ENCODE assay signal across 16 cellular contexts in the genomic region with DNA sequence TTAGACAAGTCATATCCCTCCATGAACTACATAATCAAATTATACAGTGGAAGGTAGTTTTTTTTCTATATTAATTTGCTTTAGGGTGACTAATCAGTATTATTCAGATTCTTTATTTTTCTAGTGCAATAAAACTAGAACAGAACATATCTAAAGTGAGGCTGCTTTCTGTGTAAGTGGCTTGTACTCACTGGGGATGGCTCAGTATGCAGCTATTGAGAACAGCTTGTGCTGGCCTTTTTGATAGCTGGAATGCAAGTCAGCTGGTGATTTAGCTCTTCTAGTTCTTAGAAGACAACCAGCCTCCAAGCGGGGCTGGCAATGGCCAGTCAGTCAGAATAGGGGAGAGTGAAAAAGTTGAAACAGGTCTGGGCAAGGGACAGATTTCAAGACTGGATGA.
A peak's percentile ranks its signal among the peaks of the same experiment; 100 is the strongest.
DNase-seq lines count a peak whose midpoint lies in the region; ATAC-seq and TF ChIP-seq lines count a peak whose summit lies in the region.
"Had no signal": no experiment of that assay in that cellular context is flagged by ENCODE, and none has a peak within 500 bp of the region (broad histone marks: within the 10 kb centered on the region; RNA-seq: fewer than 3 reads in every experiment).

No MANE protein-coding gene starts in this region.

- no peak overlapping the region for H3K9ac ChIP-seq in skeletal muscle satellite cell (ENCODE audit: low read depth, low read length)
- H3K9ac ChIP-seq: GM23248 had no signal

- TF ChIP-seq CTCF in right atrium auricular region (IDR thresholded peaks at IDR 0.05) (no peak), choroid plexus epithelial cell (conservative IDR thresholded peaks at IDR 0.05; ENCODE audit: low read depth, low read length) (no peak), left ventricle myocardium inferior (IDR thresholded peaks at IDR 0.05; ENCODE audit: borderline replicate concordance) (no peak), progenitor cell of endocrine pancreas (IDR thresholded peaks at IDR 0.05; ENCODE audit: unreplicated experiment) (no peak)

- intact Hi-C loops in Right ventricle myocardium superior (cut with DNase I) (no loop called here), left ventricle myocardium inferior (cut with micrococcal nuclease) (no loop called here)

- H3K36me3 Mint-ChIP-seq in progenitor cell of endocrine pancreas (ENCODE audit: insufficient read depth): no peaks in the 10 kb centered on the region

- H3K36me3 ChIP-seq in right atrium auricular region (no peaks in the 10 kb centered on the region), left ventricle myocardium inferior (no peaks in the 10 kb centered on the region), skeletal muscle satellite cell (ENCODE audit: insufficient read depth, low read length) (no peaks in the 10 kb centered on the region)

- no peak for DNase-seq in Right ventricle myocardium superior
- no peak for DNase-seq in right atrium auricular region (ENCODE audit: low spot score)
- peak; percentile 41 for DNase-seq in choroid plexus epithelial cell (ENCODE audit: low read depth)
- DNase-seq in left ventricle myocardium inferior: no peak
- no peak for DNase-seq in SKM-1 treated with dmso at 0.1 percent for 144 hours (lab: John Stamatoyannopoulos, UW; ENCODE audit: unreplicated experiment)
- DNase-seq in progenitor cell of endocrine pancreas (ENCODE audit: low spot score, unreplicated experiment): no peak
- DNase-seq: ACHN; C1 segment of cervical spinal cord; Calu3; CD4-positive, alpha-beta T cell; DMS 273 treated with DMSO at 0.1 percent for 48 hours; GM23248 had no signal

- H3K4me1 ChIP-seq in right atrium auricular region: no peaks in the 10 kb centered on the region
- no peaks in the 10 kb centered on the region for H3K4me1 ChIP-seq in left ventricle myocardium inferior
- peaks cover 6% of the 10 kb centered on the region for H3K4me1 ChIP-seq in skeletal muscle satellite cell (ENCODE audit: control insufficient read depth, insufficient read depth, low read length)

- no peaks in the 10 kb centered on the region for H3K27me3 ChIP-seq in right atrium auricular region
- H3K27me3 ChIP-seq in left ventricle myocardium inferior (ENCODE audit: low read depth): no peaks in the 10 kb centered on the region
- no peaks in the 10 kb centered on the region for H3K27me3 ChIP-seq in skeletal muscle satellite cell (ENCODE audit: control insufficient read depth, insufficient read depth, low read length)

- H3K4me2 ChIP-seq in skeletal muscle satellite cell (ENCODE audit: low read length): peak overlapping the region; percentile 4

- H3K27me3 Mint-ChIP-seq in progenitor cell of endocrine pancreas: no peaks in the 10 kb centered on the region
- H3K27me3 Mint-ChIP-seq: B cell; CD4-positive, alpha-beta T cell had no signal

- no peak overlapping the region for H3K4me3 Mint-ChIP-seq in progenitor cell of endocrine pancreas (ENCODE audit: low read depth)
- H3K4me3 Mint-ChIP-seq: B cell; CD4-positive, alpha-beta T cell had no signal

- no peak overlapping the region for H3K27ac Mint-ChIP-seq in progenitor cell of endocrine pancreas
- H3K27ac Mint-ChIP-seq: B cell; CD4-positive, alpha-beta T cell had no signal

- ATAC-seq in Right ventricle myocardium superior (ENCODE audit: poor library complexity) (peak; percentile 71), HG03521 (IDR thresholded peaks at IDR 0.05; ENCODE audit: unreplicated experiment) (no peak)
- ATAC-seq: HCT116 had no signal

- H3K27ac ChIP-seq in right atrium auricular region (no peak overlapping the region), left ventricle myocardium inferior (replicated peaks) (peak overlapping the region; percentile 5)
- H3K27ac ChIP-seq: GM23248 had no signal

- H3K4me3 ChIP-seq in right atrium auricular region (no peak overlapping the region), choroid plexus epithelial cell (ENCODE audit: low read depth, low read length) (no peak overlapping the region), left ventricle myocardium inferior (no peak overlapping the region), skeletal muscle satellite cell (ENCODE audit: low read length) (no peak overlapping the region)
- H3K4me3 ChIP-seq: GM23248 had no signal

- no peaks in the 10 kb centered on the region for H3K9me3 ChIP-seq in right atrium auricular region
- H3K9me3 ChIP-seq in left ventricle myocardium inferior (replicated peaks): peaks cover 10% of the 10 kb centered on the region
- H3K9me3 ChIP-seq in skeletal muscle satellite cell (replicated peaks; ENCODE audit: low read length): no peaks in the 10 kb centered on the region

- H3K4me1 Mint-ChIP-seq in progenitor cell of endocrine pancreas (ENCODE audit: low read depth): no peaks in the 10 kb centered on the region
- H3K4me1 Mint-ChIP-seq: B cell had no signal

- H3K9me3 Mint-ChIP-seq in progenitor cell of endocrine pancreas (ENCODE audit: low read depth): peaks cover 4% of the 10 kb centered on the region
- H3K9me3 Mint-ChIP-seq: CD4-positive, alpha-beta T cell had no signal
